8 cellular contexts compared by ENCODE assay signal in genomic region chr21:38913120-38913975, GRCh38.
A peak's percentile ranks its signal among the peaks of the same experiment; 100 is the strongest.
DNase-seq lines count a peak whose midpoint lies in the region; ATAC-seq and TF ChIP-seq lines count a peak whose summit lies in the region.

No MANE protein-coding gene starts in this region.

- no peak overlapping the region for H3K27ac ChIP-seq in A673 (ENCODE audit: low read depth, low read length, poor library complexity, severe bottlenecking)
- H3K27ac ChIP-seq in HUES48 (ENCODE audit: low read depth, low read length), result peak overlapping the region; percentile 1
- peak overlapping the region; percentile 61 for H3K27ac ChIP-seq in right cardiac atrium (ENCODE audit: low read length)
- no peak overlapping the region for H3K27ac ChIP-seq in WERI-Rb-1

- intact Hi-C loops in A673 (cut with micrococcal nuclease; ENCODE audit: unreplicated experiment) (no loop called here), right cardiac atrium (cut with DNase I) (loop anchor here in 3 of 4 donors (5.0 to 10.0 kb wide), 5 partner anchors 59 to 106 kb away; partner anchors contain the start of gene ETS2 (in 1 of the 3)), sciatic nerve (cut with DNase I) (no loop called here)

- H3K9me3 Mint-ChIP-seq in activated naive CD4-positive, alpha-beta T cell treated with anti-CD3 and anti-CD28 coated beads, Interleukin-2, amount 10 ng/mL, durations not matched to agents 7 days and 5 days, result no peaks in the 10 kb centered on the region

- H3K9me3 ChIP-seq in A673 (ENCODE audit: low read depth, low read length, poor library complexity, severe bottlenecking) (no peaks in the 10 kb centered on the region), HUES48 (ENCODE audit: control insufficient read depth, insufficient read depth, low read length) (no peaks in the 10 kb centered on the region), adipocyte (ENCODE audit: control insufficient read depth, low read length) (no peaks in the 10 kb centered on the region), right cardiac atrium (ENCODE audit: control insufficient read depth, low read length) (no peaks in the 10 kb centered on the region), WERI-Rb-1 (ENCODE audit: severe bottlenecking) (no peaks in the 10 kb centered on the region)

- H3K27me3 ChIP-seq in A673 (replicated peaks; ENCODE audit: insufficient read depth, low read depth, low read length, poor library complexity), result no peaks in the 10 kb centered on the region
- H3K27me3 ChIP-seq in HUES48 (ENCODE audit: control insufficient read depth, insufficient read depth, low read length), result peaks cover 14% of the 10 kb centered on the region; the same call in 1 of the 2 replicates
- H3K27me3 ChIP-seq in adipocyte (replicated peaks; ENCODE audit: control insufficient read depth, insufficient read depth, low read length), result peaks cover 6% of the 10 kb centered on the region
- no peaks in the 10 kb centered on the region for H3K27me3 ChIP-seq in right cardiac atrium (ENCODE audit: control insufficient read depth, insufficient read depth)
- H3K27me3 ChIP-seq in WERI-Rb-1 (ENCODE audit: insufficient read depth, low read depth, severe bottlenecking), result no peaks in the 10 kb centered on the region

- H3K9ac ChIP-seq in HUES48 (ENCODE audit: low read depth, low read length) (no peak overlapping the region), adipocyte (ENCODE audit: low read length) (peak overlapping the region; percentile 50)

- CTCF ChIA-PET in A673 (lab: Charles Lee), result no interaction called here
- CTCF ChIA-PET in activated naive CD4-positive, alpha-beta T cell treated with anti-CD3 and anti-CD28 coated beads, Interleukin-2, amount 10 ng/mL, durations not matched to agents 7 days and 5 days (lab: Charles Lee), result no interaction called here

- no peaks in the 10 kb centered on the region for H3K36me3 ChIP-seq in A673 (ENCODE audit: insufficient read depth, low read length, poor library complexity, severe bottlenecking)
- H3K36me3 ChIP-seq in HUES48 (ENCODE audit: control insufficient read depth, insufficient read depth, low read length), result no peaks in the 10 kb centered on the region
- H3K36me3 ChIP-seq in adipocyte (ENCODE audit: control insufficient read depth, insufficient read depth, low read length, severe bottlenecking), result no peaks in the 10 kb centered on the region
- H3K36me3 ChIP-seq in WERI-Rb-1, result no peaks in the 10 kb centered on the region

- H3K27ac Mint-ChIP-seq in activated naive CD4-positive, alpha-beta T cell treated with anti-CD3 and anti-CD28 coated beads, Interleukin-2, amount 10 ng/mL, durations not matched to agents 7 days and 5 days, result no peak overlapping the region

- H3K4me1 ChIP-seq in A673 (ENCODE audit: insufficient read depth, low read length, poor library complexity, severe bottlenecking) (peaks cover 5% of the 10 kb centered on the region), HUES48 (ENCODE audit: control insufficient read depth, insufficient read depth, low read length) (peaks cover 17% of the 10 kb centered on the region), adipocyte (ENCODE audit: control insufficient read depth, insufficient read depth, low read length) (peaks cover 16% of the 10 kb centered on the region), right cardiac atrium (ENCODE audit: control insufficient read depth, insufficient read depth, low read length) (peaks cover 6% of the 10 kb centered on the region)

- H3K27me3 Mint-ChIP-seq in activated naive CD4-positive, alpha-beta T cell treated with anti-CD3 and anti-CD28 coated beads, Interleukin-2, amount 10 ng/mL, durations not matched to agents 7 days and 5 days, result peaks cover 14% of the 10 kb centered on the region

- BruUV-seq in A673 (replicated peaks; lab: Mats Ljungman, UMichigan), result no TSS peak

- H3K4me1 Mint-ChIP-seq in activated naive CD4-positive, alpha-beta T cell treated with anti-CD3 and anti-CD28 coated beads, Interleukin-2, amount 10 ng/mL, durations not matched to agents 7 days and 5 days, result no peaks in the 10 kb centered on the region

- no peak for TF ChIP-seq CTCF in A673 (conservative IDR thresholded peaks at IDR 0.05; ENCODE audit: low read depth, low read length)
- no peak for TF ChIP-seq CTCF in WERI-Rb-1 (IDR thresholded peaks at IDR 0.05; ENCODE audit: low read depth, low read length)

- H3K4me3 Mint-ChIP-seq in activated naive CD4-positive, alpha-beta T cell treated with anti-CD3 and anti-CD28 coated beads, Interleukin-2, amount 10 ng/mL, durations not matched to agents 7 days and 5 days, result no peak overlapping the region

- ATAC-seq in right cardiac atrium (peak; percentile 80 to 85), sciatic nerve (peak; percentile 92)

- POLR2A ChIA-PET in A673 (lab: Charles Lee; ENCODE audit: low non-redundant PET), result no interaction called here

- H3K36me3 Mint-ChIP-seq in activated naive CD4-positive, alpha-beta T cell treated with anti-CD3 and anti-CD28 coated beads, Interleukin-2, amount 10 ng/mL, durations not matched to agents 7 days and 5 days, result no peaks in the 10 kb centered on the region

- DNase-seq in A673 (ENCODE audit: low spot score) (peak; percentile 60), adipocyte (ENCODE audit: low read depth) (peak; percentile 66), right cardiac atrium (peak; percentile 76 to 88 (median 86)), sciatic nerve (ENCODE audit: low spot score) (peak; percentile 79), NCI-H1694 treated with DMSO at 0.1 percent for 48 hours (lab: John Stamatoyannopoulos, UW) (no peak), WERI-Rb-1 (no peak)
- DNase-seq in activated naive CD4-positive, alpha-beta T cell treated with anti-CD3 and anti-CD28 coated beads, Interleukin-2, amount 10 ng/mL, durations not matched to agents 7 days and 5 days, result no peak

- 18% methylated on average over 32 of the region's 32 CpGs for WGBS in right cardiac atrium

- H3K4me3 ChIP-seq in A673 (ENCODE audit: low read depth, low read length, poor library complexity, severe bottlenecking) (no peak overlapping the region), HUES48 (ENCODE audit: low read depth, low read length) (peak overlapping the region; percentile 55), adipocyte (ENCODE audit: low read length) (peak overlapping the region; percentile 69), right cardiac atrium (ENCODE audit: low read length) (no peak overlapping the region), WERI-Rb-1 (ENCODE audit: low read depth, low read length) (no peak overlapping the region)

Comparison
In these comparisons a context has a peak if more than half of its experiments do, and no peak if none do; other contexts are left out.
1. DNase-seq: peak in A673 (single experiment), adipocyte (single experiment), right cardiac atrium (3 of 3) and sciatic nerve (single experiment); none in NCI-H1694 treated with DMSO at 0.1 percent for 48 hours (single experiment), WERI-Rb-1 (single experiment) and activated naive CD4-positive, alpha-beta T cell treated with anti-CD3 and anti-CD28 coated beads, Interleukin-2, amount 10 ng/mL, durations not matched to agents 7 days and 5 days (single experiment).
2. H3K27ac ChIP-seq: peak in HUES48 (single experiment) and right cardiac atrium (single experiment); none in A673 (single experiment) and WERI-Rb-1 (single experiment).
3. H3K4me3 ChIP-seq: peak in HUES48 (single experiment) and adipocyte (single experiment); none in A673 (single experiment), right cardiac atrium (single experiment) and WERI-Rb-1 (single experiment).
4. intact Hi-C loops: an anchor here in right cardiac atrium (5.0 to 10.0 kb wide); none called in A673 and sciatic nerve.